Comparison of ENCODE assay signal across 7 cellular contexts in genomic region chr12:14215949-14216348, GRCh38.
DNase-seq lines count a peak whose midpoint lies in the region; ATAC-seq, FAIRE-seq and TF ChIP-seq lines count a peak whose summit lies in the region.
"Not testable (repeated sequence)": the region's sequence is repeated elsewhere in the genome, so short reads cannot be mapped to it uniquely, and the experiment has no call there.

No MANE protein-coding gene starts in this region.

- peak overlapping the region; percentile 21 for H3K4me3 Mint-ChIP-seq in MCF 10A (ENCODE audit: unreplicated experiment)
- not testable (repeated sequence) for H3K4me3 Mint-ChIP-seq in natural killer cell treated with Interleukin-12 subunit alpha and Interleukin-12 subunit beta and Interleukin-15 and Interleukin-18, amount 100 ng/mL, for 72 hours

- peak overlapping the region; percentile 50 for H3K4me3 ChIP-seq in GM23248
- not testable (repeated sequence) for H3K4me3 ChIP-seq in OCI-LY3 (ENCODE audit: low read length); small intestine (ENCODE audit: low read depth in 1 of 2, low read length in 2 of 2)
- H3K4me3 ChIP-seq in left ventricle myocardium inferior: peak overlapping the region; percentile 41

- WGBS in GM23248 (ENCODE audit: low coverage in 1 of 2, low lambda C conversion rate in 2 of 2, missing lambda C conversion rate in 2 of 2), 2 experiments: 88 to 90% methylated on average over 7 of the region's 7 CpGs
- 73 to 88% (median 80%) methylated on average over 7 of the region's 7 CpGs for WGBS in small intestine, 3 donors

- not testable (repeated sequence) for H3K9me3 Mint-ChIP-seq in MCF 10A (ENCODE audit: unreplicated experiment)
- H3K9me3 Mint-ChIP-seq in natural killer cell treated with Interleukin-12 subunit alpha and Interleukin-12 subunit beta and Interleukin-15 and Interleukin-18, amount 100 ng/mL, for 72 hours: peaks cover 13% of the 10 kb centered on the region

- H3K27ac Mint-ChIP-seq in MCF 10A (ENCODE audit: low read depth, unreplicated experiment): peak overlapping the region; percentile 19
- H3K27ac Mint-ChIP-seq in natural killer cell treated with Interleukin-12 subunit alpha and Interleukin-12 subunit beta and Interleukin-15 and Interleukin-18, amount 100 ng/mL, for 72 hours: peak overlapping the region; percentile 94 to 97

- POLR2A ChIA-PET in MCF 10A (lab: Yijun Ruan, JAX): not testable (repeated sequence)

- peak overlapping the region; percentile 71 for H2AFZ ChIP-seq in GM23248
- peak overlapping the region; percentile 55; the same call in 1 of the 2 replicates for H2AFZ ChIP-seq in OCI-LY3 (ENCODE audit: low read depth, low read length)

- DNase-seq in GM23248; MCF 10A (ENCODE audit: unreplicated experiment); left ventricle myocardium inferior; natural killer cell treated with Interleukin-12 subunit alpha and Interleukin-12 subunit beta and Interleukin-15 and Interleukin-18, amount 100 ng/mL, for 72 hours (ENCODE audit: low spot score): not testable (repeated sequence)
- DNase-seq in small intestine: peak; percentile 40

- not testable (repeated sequence) for H3K36me3 ChIP-seq in GM23248 (ENCODE audit: low read depth); left ventricle myocardium inferior; small intestine (ENCODE audit: control insufficient read depth in 2 of 2, insufficient read depth in 2 of 2, low read length in 2 of 2)
- peaks cover 11% of the 10 kb centered on the region for H3K36me3 ChIP-seq in OCI-LY3 (replicated peaks; ENCODE audit: low read depth, low read length)

- in situ Hi-C loops in GM23248 (cut with MboI): not testable (repeated sequence)

- CTCF ChIA-PET in MCF 10A (lab: Yijun Ruan, JAX): interaction anchor here (0.6 to 1.8 kb wide), 4 partner anchors 17 to 32 kb away, joined by 3 to 9 read pairs (median 3); no protein-coding TSS in a partner anchor

- not testable (repeated sequence) for H3K36me3 Mint-ChIP-seq in MCF 10A (ENCODE audit: insufficient read depth, unreplicated experiment)
- H3K36me3 Mint-ChIP-seq in natural killer cell treated with Interleukin-12 subunit alpha and Interleukin-12 subunit beta and Interleukin-15 and Interleukin-18, amount 100 ng/mL, for 72 hours: peaks cover 23% of the 10 kb centered on the region

- not testable (repeated sequence) for H3K79me2 ChIP-seq in GM23248 (ENCODE audit: insufficient read depth); OCI-LY3 (ENCODE audit: low read length)

- not testable (repeated sequence) for H3K27me3 ChIP-seq in GM23248 (replicated peaks; ENCODE audit: insufficient read depth); OCI-LY3 (ENCODE audit: low read depth, low read length); left ventricle myocardium inferior (ENCODE audit: low read depth); small intestine (ENCODE audit: control insufficient read depth in 2 of 2, insufficient read depth in 2 of 2, low read length in 2 of 2)

- H3K27me3 Mint-ChIP-seq in MCF 10A (ENCODE audit: insufficient read depth, unreplicated experiment); natural killer cell treated with Interleukin-12 subunit alpha and Interleukin-12 subunit beta and Interleukin-15 and Interleukin-18, amount 100 ng/mL, for 72 hours: not testable (repeated sequence)

- H3K9me2 ChIP-seq in GM23248 (ENCODE audit: insufficient read depth): not testable (repeated sequence)

- not testable (repeated sequence) for H3K4me1 ChIP-seq in GM23248 (ENCODE audit: insufficient read depth); left ventricle myocardium inferior
- H3K4me1 ChIP-seq in OCI-LY3 (ENCODE audit: low read length) (peaks cover 14% of the 10 kb centered on the region), small intestine (ENCODE audit: control insufficient read depth in 2 of 2, insufficient read depth in 1 of 2, low read depth in 1 of 2, low read length in 1 of 2) (peaks cover 10 to 11% of the 10 kb centered on the region in 2 donors)

- FAIRE-seq in small intestine (lab: Jason Lieb, UNC): not testable (repeated sequence)

- BruUV-seq in MCF 10A (replicated peaks; lab: Mats Ljungman, UMichigan): not testable (repeated sequence)

- intact Hi-C loops in MCF 10A (cut with micrococcal nuclease); left ventricle myocardium inferior (cut with micrococcal nuclease): not testable (repeated sequence)

- H3K9ac ChIP-seq in GM23248: peak overlapping the region; percentile 22; the same call in 1 of the 2 replicates
- not testable (repeated sequence) for H3K9ac ChIP-seq in OCI-LY3 (ENCODE audit: low read length)

- H3K4me2 ChIP-seq in GM23248 (ENCODE audit: unreplicated experiment): peak overlapping the region; percentile 56
- not testable (repeated sequence) for H3K4me2 ChIP-seq in OCI-LY3 (ENCODE audit: low read length)

- not testable (repeated sequence) for TF ChIP-seq CTCF in OCI-LY3 (IDR thresholded peaks at IDR 0.05; ENCODE audit: low read depth, low read length); MCF 10A (IDR thresholded peaks at IDR 0.05; ENCODE audit: unreplicated experiment); left ventricle myocardium inferior (IDR thresholded peaks at IDR 0.05; ENCODE audit: borderline replicate concordance)

- H4K20me1 ChIP-seq in GM23248 (ENCODE audit: insufficient read depth); OCI-LY3 (ENCODE audit: insufficient read depth, low read length): not testable (repeated sequence)

- H3K4me1 Mint-ChIP-seq in MCF 10A (ENCODE audit: insufficient read depth, unreplicated experiment): not testable (repeated sequence)
- H3K4me1 Mint-ChIP-seq in natural killer cell treated with Interleukin-12 subunit alpha and Interleukin-12 subunit beta and Interleukin-15 and Interleukin-18, amount 100 ng/mL, for 72 hours (ENCODE audit: low read depth in 2 of 2): peaks cover 25 to 38% of the 10 kb centered on the region in 2 donors

- H3K27ac ChIP-seq in GM23248; OCI-LY3 (ENCODE audit: low read length); left ventricle myocardium inferior (replicated peaks): not testable (repeated sequence)
- peak overlapping the region in 1 of 2 donors; percentile 68 for H3K27ac ChIP-seq in small intestine (ENCODE audit: low read depth in 1 of 2, low read length in 1 of 2)

- peak; percentile 20 to 21 for ATAC-seq in activated CD4-positive, CD25-positive, alpha-beta regulatory T cell treated with anti-CD3 and anti-CD28 coated beads, Interleukin-2, amount 50 U/mL, for 24 hours
- ATAC-seq in natural killer cell treated with Interleukin-12 subunit alpha and Interleukin-12 subunit beta and Interleukin-15 and Interleukin-18, amount 100 ng/mL, for 72 hours: not testable (repeated sequence)

- not testable (repeated sequence) for H3F3A ChIP-seq in GM23248 (ENCODE audit: insufficient read depth)

- not testable (repeated sequence) for H3K9me3 ChIP-seq in GM23248 (ENCODE audit: low read depth); small intestine (ENCODE audit: control insufficient read depth, low read depth)
- peaks cover 19% of the 10 kb centered on the region for H3K9me3 ChIP-seq in OCI-LY3 (ENCODE audit: insufficient read depth, low read length)
- H3K9me3 ChIP-seq in left ventricle myocardium inferior (replicated peaks): peaks cover 11% of the 10 kb centered on the region
